24 cellular contexts compared by ENCODE assay signal in genomic region chr5:3230254-3230653, GRCh38.
"Had no signal": no experiment of that assay in that cellular context is flagged by ENCODE, and none has a peak within 500 bp of the region (broad histone marks: within the 10 kb centered on the region; RNA-seq: fewer than 3 reads in every experiment).

No MANE protein-coding gene starts in this region.

- H3K4me3 ChIP-seq: coronary artery, dorsolateral prefrontal cortex had no signal

- H3K27ac ChIP-seq: brain microvascular endothelial cell, coronary artery, dorsolateral prefrontal cortex had no signal

- H3K36me3 ChIP-seq: brain microvascular endothelial cell had no signal

- H3K27me3 ChIP-seq: brain microvascular endothelial cell, dorsolateral prefrontal cortex had no signal

- DNase-seq: activated CD4-positive, alpha-beta memory T cell treated with anti-CD3 and anti-CD28 coated beads, Interleukin-2, amount 10 ng/mL, durations not matched to agents 7 days and 5 days; activated CD4-positive, alpha-beta T cell treated with anti-CD3 and anti-CD28 coated beads for 36 hours; activated CD4-positive, alpha-beta T cell treated with anti-CD3 and anti-CD28 coated beads, Interleukin-2, amount 10 ng/mL, durations not matched to agents 24 days and 14 days; activated CD4-positive, alpha-beta T cell treated with anti-CD3 and anti-CD28 coated beads, Interleukin-2, amount 50 U/mL, for 4 hours; activated CD4-positive, CD25-positive, alpha-beta regulatory T cell; activated CD4-positive, CD25-positive, alpha-beta regulatory T cell treated with anti-CD3 and anti-CD28 coated beads, Interleukin-2, amount 50 U/mL, for 72 hours; activated CD8-positive, alpha-beta memory T cell treated with anti-CD3 and anti-CD28 coated beads, Interleukin-2, amount 50 U/mL, for 48 hours; activated effector memory CD4-positive, alpha-beta T cell treated with Interleukin-2 at 50 U/mL for 16 hours; activated gamma-delta T cell treated with Interleukin-2 at 50 U/mL for 16 hours; activated naive CD4-positive, alpha-beta T cell treated with anti-CD3 and anti-CD28 coated beads, Interleukin-2, amount 50 U/mL, for 16 hours; activated naive CD4-positive, alpha-beta T cell treated with Interleukin-2 at 50 U/mL for 16 hours; activated T-cell treated with anti-CD3 and anti-CD28 coated beads for 4 hours; activated T-cell treated with anti-CD3 and anti-CD28 coated beads, Interleukin-2, amount 50 U/mL, for 4 hours; amniotic stem cell; anterior cingulate cortex; brain microvascular endothelial cell; dorsolateral prefrontal cortex; effector memory CD4-positive, alpha-beta T cell; erythroblast; foreskin fibroblast; head of caudate nucleus; T-helper 2 cell had no signal

- ATAC-seq: activated CD4-positive, alpha-beta T cell treated with anti-CD3 and anti-CD28 coated beads for 36 hours; activated T-cell treated with anti-CD3 and anti-CD28 coated beads, Interleukin-2, amount 50 U/mL, for 4 hours; activated T-helper 17 cell treated with anti-CD3 and anti-CD28 coated beads, Interleukin-2, amount 50 U/mL, for 72 hours had no signal
